In the genomic region with DNA sequence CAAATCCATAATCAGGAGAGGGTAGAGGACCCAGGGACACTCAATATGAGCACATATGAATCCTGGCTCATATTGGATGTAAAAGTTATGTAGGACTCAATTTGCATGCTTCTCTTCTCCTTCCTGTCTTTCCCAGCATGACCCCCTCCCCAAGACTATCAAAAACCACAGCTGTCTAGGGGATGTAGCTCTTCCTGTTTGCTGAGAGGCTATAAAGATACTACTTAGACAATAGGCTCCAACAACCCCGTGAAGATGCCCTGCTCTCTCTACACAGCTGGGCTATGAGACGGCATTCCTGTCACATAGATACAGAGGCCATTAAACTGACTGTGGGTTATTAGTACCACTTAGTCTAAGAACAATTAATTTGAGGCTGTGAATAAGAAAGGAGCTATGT, we compare ENCODE assay signal across 29 cellular contexts. TPM values are rescaled to one million over a fixed set of nuclear protein-coding genes. Genes with fewer than 3 reads are reported as not detected.
"Had no signal": no experiment of that assay in that cellular context is flagged by ENCODE, and none has a peak within 500 bp of the region (broad histone marks: within the 10 kb centered on the region; RNA-seq: fewer than 3 reads in every experiment).

No MANE protein-coding gene starts in this region.

- H3K36me3 ChIP-seq: left lung, lower lobe of right lung, pancreas, prostate gland, stomach, thyroid gland, transverse colon, upper lobe of right lung had no signal

- ATAC-seq: left colon; left lung; lower lobe of right lung; naive thymus-derived CD8-positive, alpha-beta T cell; pancreas; right cardiac atrium; sciatic nerve; stimulated activated naive B cell treated with anti-CD40 and anti-IgM and Interleukin-4, amounts not matched to agents 10 μg/mL and 1 μg/mL and 100 μg/mL, for 72 hours; stimulated activated naive CD8-positive, alpha-beta T cell treated with anti-CD3 and anti-CD28 coated beads, Interleukin-15, Interleukin-2, amounts not matched to agents 100 U/mL and 50 U/mL, for 24 hours; upper lobe of right lung had no signal

- H3K4me3 ChIP-seq: left lung, lower lobe of right lung, pancreas, prostate gland, skin epidermis, stomach, testis, thyroid gland, transverse colon, upper lobe of right lung had no signal

- H3K4me1 ChIP-seq: left lung, lower lobe of right lung, pancreas, prostate gland, stomach, testis, thyroid gland, transverse colon, upper lobe of right lung had no signal

- H3K27me3 ChIP-seq: left lung, pancreas, stomach, testis, thyroid gland, transverse colon, upper lobe of right lung had no signal

- DNase-seq: hypothalamus; immature natural killer cell; kidney; left colon; left lung; lower lobe of right lung; mammary epithelial cell; mesenchymal stem cell; naive thymus-derived CD8-positive, alpha-beta T cell; nucleus accumbens; pancreas; posterior cingulate gyrus; retina; right cardiac atrium; stimulated activated CD4-positive, alpha-beta T cell treated with anti-CD3 and anti-CD28 coated beads, Interleukin-12 subunit alpha, Interleukin-12 subunit beta, amount 100 ng/mL, for 4 hours; stimulated activated CD4-positive, alpha-beta T cell treated with anti-CD3 and anti-CD28 coated beads, Interleukin-15, amount 100 ng/mL, for 24 hours; stimulated activated CD4-positive, alpha-beta T cell treated with anti-CD3 and anti-CD28 coated beads, Interleukin-2, amount 100 ng/mL, for 24 hours; stimulated activated CD4-positive, alpha-beta T cell treated with anti-CD3 and anti-CD28 coated beads, Interleukin-4, amount 100 ng/mL, for 1 hour; stimulated activated naive B cell treated with anti-CD40 and anti-IgM and Interleukin-4, amounts not matched to agents 10 μg/mL and 1 μg/mL and 100 μg/mL, for 72 hours; stimulated activated naive CD8-positive, alpha-beta T cell treated with anti-CD3 and anti-CD28 coated beads, Interleukin-15, Interleukin-2, amounts not matched to agents 100 U/mL and 50 U/mL, for 24 hours; stomach; testis; thyroid gland; transverse colon; upper lobe of right lung had no signal

- H3K27ac ChIP-seq: left lung, lower lobe of right lung, pancreas, prostate gland, skin epidermis, stomach, testis, thyroid gland, transverse colon, upper lobe of right lung had no signal

- H3K9me3 ChIP-seq: left lung, lower lobe of right lung, pancreas, prostate gland, stomach, testis, thyroid gland, transverse colon, upper lobe of right lung had no signal

RNA-seq across cellular contexts. Expression of a gene that starts 56.5 kb away (rescaled TPM):
- total RNA-seq: mammary epithelial cell; mucosa of gallbladder; naive thymus-derived CD8-positive, alpha-beta T cell; upper lobe of right lung had no signal
- polyA plus RNA-seq: immature natural killer cell; mammary epithelial cell; naive thymus-derived CD8-positive, alpha-beta T cell had no signal
